8 cellular contexts compared by ENCODE assay signal in genomic region chr15:74958908-74959642, GRCh38. TPM values are rescaled to one million over a fixed set of nuclear protein-coding genes. Genes with fewer than 3 reads are reported as not detected.
A peak's percentile ranks its signal among the peaks of the same experiment; 100 is the strongest.
DNase-seq lines count a peak whose midpoint lies in the region; ATAC-seq and TF ChIP-seq lines count a peak whose summit lies in the region.

No MANE protein-coding gene starts in this region.

- H3K27me3 ChIP-seq in BJ (ENCODE audit: control insufficient read depth, insufficient read depth, low read length) (peaks cover 13% of the 10 kb centered on the region), esophagus (ENCODE audit: control insufficient read depth in 1 of 2, insufficient read depth in 2 of 2, low read length in 2 of 2) (peaks cover 0 to 10% of the 10 kb centered on the region in 2 donors), neuron (ENCODE audit: insufficient read depth, low read length) (peaks cover 65% of the 10 kb centered on the region), WERI-Rb-1 (ENCODE audit: insufficient read depth, low read depth, severe bottlenecking) (no peaks in the 10 kb centered on the region)

- H2AFZ ChIP-seq in neuron (ENCODE audit: low read depth, low read length), result no peak overlapping the region

- no peaks in the 10 kb centered on the region for H3K9me3 ChIP-seq in esophagus (ENCODE audit: control insufficient read depth in 2 of 2, insufficient read depth in 1 of 2, low read depth in 1 of 2, low read length in 1 of 2)
- H3K9me3 ChIP-seq in neuron (ENCODE audit: low read length), result peaks cover 4% of the 10 kb centered on the region
- no peaks in the 10 kb centered on the region for H3K9me3 ChIP-seq in WERI-Rb-1 (ENCODE audit: severe bottlenecking)

- CTCF ChIA-PET in BJ (lab: Yijun Ruan, JAX), result interaction anchor here (0.9 to 6.7 kb wide), 4 partner anchors 9 to 188 kb away, joined by 4 to 76 read pairs (median 6); no protein-coding TSS in a partner anchor

- H3K36me3 ChIP-seq in BJ (ENCODE audit: control insufficient read depth, insufficient read depth, low read length) (no peaks in the 10 kb centered on the region), esophagus (ENCODE audit: control insufficient read depth in 2 of 2, insufficient read depth in 2 of 2, low read length in 1 of 2) (no peaks in the 10 kb centered on the region), neuron (ENCODE audit: insufficient read depth, low read length) (no peaks in the 10 kb centered on the region), WERI-Rb-1 (no peaks in the 10 kb centered on the region)

- WGBS in esophagus, 2 donors, result 8 to 9% methylated on average over 51 of the region's 51 CpGs

- H3K4me3 ChIP-seq in BJ (ENCODE audit: low read depth, low read length) (peak overlapping the region; percentile 25), esophagus (ENCODE audit: low read depth in 1 of 2, low read length in 2 of 2) (peak overlapping the region; percentile 2 to 11), neuron (ENCODE audit: low read length) (peak overlapping the region; percentile 14), WERI-Rb-1 (ENCODE audit: low read depth, low read length) (no peak overlapping the region)

- ATAC-seq in GM19467 (IDR thresholded peaks at IDR 0.05; ENCODE audit: unreplicated experiment), result no peak
- ATAC-seq in HG02885 (IDR thresholded peaks at IDR 0.05; ENCODE audit: poor library complexity, unreplicated experiment), result no peak

- DNase-seq in BJ (ENCODE audit: low read depth), result no peak
- DNase-seq in NCI-H2227 (lab: John Stamatoyannopoulos, UW; ENCODE audit: unreplicated experiment), result peak; percentile 30
- DNase-seq in WERI-Rb-1, result no peak
- no peak for DNase-seq in DMS153 treated with DMSO at 0.1 percent for 48 hours (lab: John Stamatoyannopoulos, UW; ENCODE audit: unreplicated experiment)

- H3K27ac ChIP-seq in esophagus (ENCODE audit: low read depth in 2 of 2, low read length in 1 of 2) (no peak overlapping the region), WERI-Rb-1 (no peak overlapping the region)

- POLR2A ChIA-PET in BJ (lab: Charles Lee), result no interaction called here

- peaks cover 5 to 23% of the 10 kb centered on the region in 2 donors for H3K4me1 ChIP-seq in esophagus (ENCODE audit: control insufficient read depth in 2 of 2, insufficient read depth in 2 of 2, low read length in 1 of 2)
- H3K4me1 ChIP-seq in neuron (ENCODE audit: insufficient read depth, low read length), result peaks cover 22% of the 10 kb centered on the region

- TF ChIP-seq CTCF in BJ (IDR thresholded peaks at IDR 0.05; ENCODE audit: insufficient read depth, low read depth, low read length) (no peak), WERI-Rb-1 (IDR thresholded peaks at IDR 0.05; ENCODE audit: low read depth, low read length) (no peak)

RNA-seq across cellular contexts. Expression of gene RPP25, which starts 2.5 kb away (rescaled TPM):
- polyA plus RNA-seq in BJ (2011; rRNA removed) (0.92 and 1.3 TPM in 2 replicates), esophagus (1 to 10 TPM; 2.8 to 7.4 TPM)
- polyA minus RNA-seq in BJ (2011; rRNA and poly(A)+ RNA removed), result 0.26 and 0.66 TPM in 2 replicates

RNA-seq across cellular contexts. Expression of gene COX5A, which starts 21.2 kb away (rescaled TPM):
- polyA plus RNA-seq in BJ (2011; rRNA removed), result 64.6 and 106 TPM in 2 replicates
- polyA minus RNA-seq in BJ (2011; rRNA and poly(A)+ RNA removed), result 14.0 and 30.3 TPM in 2 replicates
- 100 to 1,000 TPM; 196 to 331 TPM for polyA plus RNA-seq in esophagus

RNA-seq across cellular contexts. Expression of gene SCAMP5, which starts 36.3 kb away (rescaled TPM):
- polyA plus RNA-seq in BJ (2011; rRNA removed) (2.9 and 3.6 TPM in 2 replicates), esophagus (under 1 TPM; 0.24 to 0.41 TPM)
- polyA minus RNA-seq in BJ (2011; rRNA and poly(A)+ RNA removed), result 2.6 and 3.2 TPM in 2 replicates

RNA-seq across cellular contexts. Expression of gene FAM219B, which starts 52.4 kb away (rescaled TPM):
- polyA plus RNA-seq in BJ (2011; rRNA removed) (54.7 and 66.7 TPM in 2 replicates), esophagus (10 to 100 TPM; 46.4 to 53.0 TPM)
- 15.9 and 23.1 TPM in 2 replicates for polyA minus RNA-seq in BJ (2011; rRNA and poly(A)+ RNA removed)
